Comparison of ENCODE assay signal across 19 cellular contexts in genomic region chr10:22588462-22588861, GRCh38.
"Had no signal": no experiment of that assay in that cellular context is flagged by ENCODE, and none has a peak within 500 bp of the region (broad histone marks: within the 10 kb centered on the region; RNA-seq: fewer than 3 reads in every experiment).

No MANE protein-coding gene starts in this region.

- H3K4me3 Mint-ChIP-seq: neural progenitor cell had no signal

- H3K9ac ChIP-seq: neural progenitor cell had no signal

- H3K27ac Mint-ChIP-seq: neural progenitor cell had no signal

- ATAC-seq: esophagus mucosa; heart left ventricle; left lobe of liver; naive thymus-derived CD8-positive, alpha-beta T cell had no signal

- H3K9me3 ChIP-seq: heart left ventricle, ovary, right atrium auricular region, stomach had no signal

- H3K4me2 ChIP-seq: neural progenitor cell had no signal

- H3K36me3 ChIP-seq: neural progenitor cell, ovary had no signal

- H3K4me1 ChIP-seq: right atrium auricular region had no signal

- H3K27me3 Mint-ChIP-seq: naive thymus-derived CD8-positive, alpha-beta T cell had no signal

- H2AFZ ChIP-seq: neural progenitor cell had no signal

- H3K4me3 ChIP-seq: heart left ventricle, neural progenitor cell, ovary, right atrium auricular region, stomach had no signal

- DNase-seq: effector memory CD4-positive, alpha-beta T cell; heart left ventricle; hippocampal formation; islet precursor cell; mammary epithelial cell; naive thymus-derived CD8-positive, alpha-beta T cell; nucleus accumbens; ovary; small intestine; stimulated activated CD4-positive, alpha-beta T cell treated with anti-CD3 and anti-CD28 coated beads, Interleukin-12 subunit alpha, Interleukin-12 subunit beta, amount 100 ng/mL, for 4 hours; stimulated activated naive CD4-positive, alpha-beta T cell; stomach; trophoblast cell had no signal

- H3K27ac ChIP-seq: heart left ventricle, neural progenitor cell, ovary, right atrium auricular region, stomach had no signal

- FAIRE-seq: endometrium, frontal cortex, small intestine had no signal

- H3K9me3 Mint-ChIP-seq: naive thymus-derived CD8-positive, alpha-beta T cell; neural progenitor cell had no signal

- H3K27me3 ChIP-seq: heart left ventricle, neural progenitor cell, ovary, right atrium auricular region, stomach had no signal
